In the genomic region with DNA sequence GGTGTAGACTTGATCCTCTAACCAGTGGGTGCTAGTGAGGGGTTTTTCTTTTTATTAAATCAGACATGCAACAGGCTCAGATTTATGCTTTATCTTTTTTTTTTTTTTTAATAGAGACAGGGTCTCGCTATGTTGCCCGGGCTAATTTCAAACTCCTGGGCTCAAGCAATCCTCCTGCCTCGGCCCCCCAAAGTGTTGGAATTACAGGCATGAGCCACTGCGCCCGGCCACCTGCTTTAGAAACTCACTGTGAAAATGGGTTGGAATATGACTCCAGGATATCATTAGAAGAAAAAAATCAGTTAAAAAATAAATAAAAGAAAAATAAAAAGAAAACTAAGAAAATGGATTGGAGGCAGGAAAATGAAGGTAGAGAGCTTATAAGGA, we compare ENCODE assay signal across 15 cellular contexts. TPM values are rescaled to one million over a fixed set of nuclear protein-coding genes. Genes with fewer than 3 reads are reported as not detected.
DNase-seq lines count a peak whose midpoint lies in the region; ATAC-seq and TF ChIP-seq lines count a peak whose summit lies in the region.
"Had no signal": no experiment of that assay in that cellular context is flagged by ENCODE, and none has a peak within 500 bp of the region (broad histone marks: within the 10 kb centered on the region; RNA-seq: fewer than 3 reads in every experiment).

No MANE protein-coding gene starts in this region.

- no peak overlapping the region for H3K9ac ChIP-seq in mammary epithelial cell (ENCODE audit: insufficient read depth, low read length)
- H3K9ac ChIP-seq: BLaER1 treated with 17β-estradiol and CSF1 and Interleukin-3, amounts not matched to agents 10 nM and 100 nM had no signal

- H3K4me2 ChIP-seq in mammary epithelial cell (ENCODE audit: insufficient read depth, low read depth, low read length), result no peak overlapping the region
- H3K4me2 ChIP-seq: BLaER1 treated with 17β-estradiol and CSF1 and Interleukin-3, amounts not matched to agents 10 nM and 100 nM had no signal

- H3K4me1 Mint-ChIP-seq in MCF 10A (ENCODE audit: insufficient read depth, unreplicated experiment), result peaks cover 38% of the 10 kb centered on the region
- peaks cover 17% of the 10 kb centered on the region for H3K4me1 Mint-ChIP-seq in activated T-helper 2 cell treated with anti-CD3 and anti-CD28 coated beads, Interferon-gamma antibody, Interleukin-2, Interleukin-4, amounts not matched to agents 10 μg/mL and 5 μg/mL and 100 μg/mL, durations not matched to agents 14 hours and 24 hours and 36 hours (ENCODE audit: low read depth)
- H3K4me1 Mint-ChIP-seq: nephron progenitor cell had no signal

- no TSS peak for BruUV-seq in MCF 10A (replicated peaks; lab: Mats Ljungman, UMichigan)
- BruUV-seq in mammary epithelial cell (replicated peaks; lab: Mats Ljungman, UMichigan), result no TSS peak

- H3K36me3 ChIP-seq in mammary epithelial cell (ENCODE audit: insufficient read depth, low read length), result peaks cover 12% of the 10 kb centered on the region
- H3K36me3 ChIP-seq in esophagus squamous epithelium, result peaks cover 18 to 96% (median 31%) of the 10 kb centered on the region in 3 donors
- H3K36me3 ChIP-seq in prostate gland, result peaks cover 4 to 5% of the 10 kb centered on the region in 2 donors
- peaks cover 17 to 90% (median 24%) of the 10 kb centered on the region in 3 donors for H3K36me3 ChIP-seq in tibial nerve
- H3K36me3 ChIP-seq in MG63, result peaks cover 22% of the 10 kb centered on the region

- H3K4me1 ChIP-seq in mammary epithelial cell (ENCODE audit: insufficient read depth, low read length) (peaks cover 13% of the 10 kb centered on the region), esophagus squamous epithelium (peaks cover 7 to 99% (median 49%) of the 10 kb centered on the region in 3 donors), prostate gland (replicated peaks) (no peaks in the 10 kb centered on the region), tibial nerve (peaks cover 0 to 96% (median 31%) of the 10 kb centered on the region in 4 donors)

- intact Hi-C loops in MCF 10A (cut with micrococcal nuclease) (no loop called here), mammary epithelial cell (cut with micrococcal nuclease) (no loop called here), esophagus squamous epithelium (cut with DNase I) (no loop called here), prostate gland (cut with DNase I) (loop anchor here (5.0 kb wide), 2 partner anchors 42 to 107 kb away; no protein-coding TSS in a partner anchor)
- intact Hi-C loops in activated T-helper 2 cell treated with anti-CD3 and anti-CD28 coated beads, Interferon-gamma antibody, Interleukin-2, Interleukin-4, amounts not matched to agents 10 μg/mL and 5 μg/mL and 100 μg/mL, durations not matched to agents 14 hours and 24 hours and 36 hours (cut with micrococcal nuclease), result no loop called here

- no peak for DNase-seq in MCF 10A (ENCODE audit: unreplicated experiment)
- no peak for DNase-seq in mammary epithelial cell
- DNase-seq in esophagus squamous epithelium (lab: John Stamatoyannopoulos, UW), result no peak
- no peak for DNase-seq in prostate gland (ENCODE audit: low spot score)
- DNase-seq in tibial nerve (ENCODE audit: low spot score in 2 of 2), result no peak
- DNase-seq in MG63, result no peak
- DNase-seq in activated T-helper 2 cell treated with anti-CD3 and anti-CD28 coated beads, Interferon-gamma antibody, Interleukin-2, Interleukin-4, amounts not matched to agents 10 μg/mL and 5 μg/mL and 100 μg/mL, durations not matched to agents 14 hours and 24 hours and 36 hours (ENCODE audit: low spot score), result no peak
- DNase-seq: cortex of kidney had no signal

- H4K20me1 ChIP-seq in mammary epithelial cell (ENCODE audit: insufficient read depth, low read length), result no peaks in the 10 kb centered on the region

- POLR2A ChIA-PET in MCF 10A (lab: Yijun Ruan, JAX), result interaction anchor here (0.6 to 6.8 kb wide), 14 partner anchors 13 to 119 kb away, joined by 3 to 96 read pairs (median 5); a partner anchor contains a TSS

- H2AFZ ChIP-seq in mammary epithelial cell (ENCODE audit: low read depth, low read length), result no peak overlapping the region

- H3K9me3 ChIP-seq in mammary epithelial cell (replicated peaks; ENCODE audit: insufficient read depth, low read length) (no peaks in the 10 kb centered on the region), esophagus squamous epithelium (no peaks in the 10 kb centered on the region), prostate gland (no peaks in the 10 kb centered on the region), tibial nerve (no peaks in the 10 kb centered on the region), MG63 (peaks cover 5% of the 10 kb centered on the region; the same call in 1 of the 2 replicates)
- H3K9me3 ChIP-seq: BLaER1 treated with 17β-estradiol and CSF1 and Interleukin-3, amounts not matched to agents 10 nM and 100 nM had no signal

- H3K27me3 ChIP-seq in mammary epithelial cell (ENCODE audit: insufficient read depth, low read length) (no peaks in the 10 kb centered on the region), esophagus squamous epithelium (no peaks in the 10 kb centered on the region), prostate gland (replicated peaks; ENCODE audit: insufficient read depth) (no peaks in the 10 kb centered on the region), tibial nerve (no peaks in the 10 kb centered on the region), MG63 (no peaks in the 10 kb centered on the region)
- H3K27me3 ChIP-seq: BLaER1 treated with 17β-estradiol and CSF1 and Interleukin-3, amounts not matched to agents 10 nM and 100 nM had no signal

- no peak overlapping the region for H3K4me3 Mint-ChIP-seq in MCF 10A (ENCODE audit: unreplicated experiment)
- no peak overlapping the region for H3K4me3 Mint-ChIP-seq in activated T-helper 2 cell treated with anti-CD3 and anti-CD28 coated beads, Interferon-gamma antibody, Interleukin-2, Interleukin-4, amounts not matched to agents 10 μg/mL and 5 μg/mL and 100 μg/mL, durations not matched to agents 14 hours and 24 hours and 36 hours (ENCODE audit: low read depth)
- H3K4me3 Mint-ChIP-seq: activated CD4-positive, alpha-beta memory T cell treated with anti-CD3 and anti-CD28 coated beads for 36 hours; activated naive CD4-positive, alpha-beta T cell treated with anti-CD3 and anti-CD28 coated beads, Interleukin-2, amount 10 ng/mL, durations not matched to agents 7 days and 5 days; nephron progenitor cell; stimulated activated naive CD8-positive, alpha-beta T cell treated with anti-CD3 and anti-CD28 coated beads, Interleukin-15, Interleukin-2, amounts not matched to agents 100 ng/mL and 50 ng/mL, for 24 hours had no signal

- no peak overlapping the region for H3K27ac ChIP-seq in mammary epithelial cell (ENCODE audit: insufficient read depth, low read depth, low read length)
- H3K27ac ChIP-seq in esophagus squamous epithelium, result peak overlapping the region; percentile 79 to 95 (median 88)
- H3K27ac ChIP-seq in prostate gland, result peak overlapping the region; percentile 56 to 94
- peak overlapping the region; percentile 53 to 89 (median 76) for H3K27ac ChIP-seq in tibial nerve
- H3K27ac ChIP-seq: 22Rv1; BLaER1 treated with 17β-estradiol and CSF1 and Interleukin-3, amounts not matched to agents 10 nM and 100 nM had no signal

- TF ChIP-seq CTCF in MCF 10A (IDR thresholded peaks at IDR 0.05; ENCODE audit: unreplicated experiment), result no peak
- no peak for TF ChIP-seq CTCF in mammary epithelial cell (conservative IDR thresholded peaks at IDR 0.05 in 1 of 2, IDR thresholded peaks at IDR 0.05 in 1 of 2; ENCODE audit: extremely low read depth in 1 of 2, insufficient read depth in 1 of 2, low read depth in 1 of 2, low read length in 2 of 2)
- no peak for TF ChIP-seq CTCF in esophagus squamous epithelium (IDR thresholded peaks at IDR 0.05)
- TF ChIP-seq CTCF in prostate gland (IDR thresholded peaks at IDR 0.05), result no peak
- no peak for TF ChIP-seq CTCF in tibial nerve (IDR thresholded peaks at IDR 0.05)

- 95% methylated on average over 4 of the region's 5 CpGs for WGBS in mammary epithelial cell (ENCODE audit: low coverage, missing lambda C conversion rate)
- WGBS in esophagus squamous epithelium, 2 donors, result 91 to 93% methylated on average over 3 to 5 of the region's 5 CpGs
- 86% methylated on average over 5 of the region's 5 CpGs for WGBS in prostate gland
- 76 to 77% methylated on average over 5 of the region's 5 CpGs for WGBS in tibial nerve, 2 donors

- dilution Hi-C loops in mammary epithelial cell (cut with HindIII; ENCODE audit: low sequenced_read_pairs), result no loop called here

- H3K4me3 ChIP-seq in mammary epithelial cell (replicated peaks in 1 of 3; ENCODE audit: insufficient read depth in 1 of 3, low read depth in 2 of 3, low read length in 3 of 3), result no peak overlapping the region
- H3K4me3 ChIP-seq in esophagus squamous epithelium, result no peak overlapping the region
- no peak overlapping the region for H3K4me3 ChIP-seq in prostate gland
- H3K4me3 ChIP-seq in tibial nerve, result no peak overlapping the region
- H3K4me3 ChIP-seq in MG63, result no peak overlapping the region
- H3K4me3 ChIP-seq: BLaER1 treated with 17β-estradiol and CSF1 and Interleukin-3, amounts not matched to agents 10 nM and 100 nM had no signal

- no peaks in the 10 kb centered on the region for H3K27me3 Mint-ChIP-seq in MCF 10A (ENCODE audit: insufficient read depth, unreplicated experiment)
- H3K27me3 Mint-ChIP-seq in activated T-helper 2 cell treated with anti-CD3 and anti-CD28 coated beads, Interferon-gamma antibody, Interleukin-2, Interleukin-4, amounts not matched to agents 10 μg/mL and 5 μg/mL and 100 μg/mL, durations not matched to agents 14 hours and 24 hours and 36 hours (ENCODE audit: low read depth), result no peaks in the 10 kb centered on the region
- H3K27me3 Mint-ChIP-seq: activated CD4-positive, alpha-beta memory T cell treated with anti-CD3 and anti-CD28 coated beads for 36 hours; activated naive CD4-positive, alpha-beta T cell treated with anti-CD3 and anti-CD28 coated beads, Interleukin-2, amount 10 ng/mL, durations not matched to agents 7 days and 5 days; stimulated activated naive CD8-positive, alpha-beta T cell treated with anti-CD3 and anti-CD28 coated beads, Interleukin-15, Interleukin-2, amounts not matched to agents 100 ng/mL and 50 ng/mL, for 24 hours had no signal

- H3K36me3 Mint-ChIP-seq in MCF 10A (ENCODE audit: insufficient read depth, unreplicated experiment), result peaks cover 44% of the 10 kb centered on the region
- peaks cover 4% of the 10 kb centered on the region for H3K36me3 Mint-ChIP-seq in activated T-helper 2 cell treated with anti-CD3 and anti-CD28 coated beads, Interferon-gamma antibody, Interleukin-2, Interleukin-4, amounts not matched to agents 10 μg/mL and 5 μg/mL and 100 μg/mL, durations not matched to agents 14 hours and 24 hours and 36 hours (ENCODE audit: low read depth)
- H3K36me3 Mint-ChIP-seq: activated CD4-positive, alpha-beta memory T cell treated with anti-CD3 and anti-CD28 coated beads for 36 hours had no signal

- no peaks in the 10 kb centered on the region for H3K79me2 ChIP-seq in mammary epithelial cell (ENCODE audit: insufficient read depth, low read length)

- no peak for TF ChIP-seq EP300 in tibial nerve (IDR thresholded peaks at IDR 0.05)

- ATAC-seq in HG03097 (IDR thresholded peaks at IDR 0.05; ENCODE audit: low FRiP score, unreplicated experiment), result no peak

- CTCF ChIA-PET in MCF 10A (lab: Yijun Ruan, JAX), result interaction anchor here (0.5 to 6.5 kb wide), 66 partner anchors 8 to 545 kb away, joined by 3 to 152 read pairs (median 5); a partner anchor contains a TSS
- CTCF ChIA-PET in mammary epithelial cell (lab: Charles Lee; ENCODE audit: low non-redundant PET), result interaction anchor here (0.6 to 1.4 kb wide), 3 partner anchors 41 to 83 kb away, joined by 3 to 19 read pairs (median 4); no protein-coding TSS in a partner anchor

- no peak for TF ChIP-seq POLR2A in esophagus squamous epithelium (IDR thresholded peaks at IDR 0.05)
- TF ChIP-seq POLR2A in prostate gland (IDR thresholded peaks at IDR 0.05), result no peak
- TF ChIP-seq POLR2A in tibial nerve (IDR thresholded peaks at IDR 0.05), result no peak

- in situ Hi-C loops in mammary epithelial cell (cut with MboI; ENCODE audit: low sequenced_read_pairs in 2 of 2), result loop anchor here in 1 of 2 donors (10.0 kb wide), 1 partner anchor 105 kb away; no protein-coding TSS in a partner anchor

- no peaks in the 10 kb centered on the region for H3K9me3 Mint-ChIP-seq in MCF 10A (ENCODE audit: unreplicated experiment)
- H3K9me3 Mint-ChIP-seq in activated T-helper 2 cell treated with anti-CD3 and anti-CD28 coated beads, Interferon-gamma antibody, Interleukin-2, Interleukin-4, amounts not matched to agents 10 μg/mL and 5 μg/mL and 100 μg/mL, durations not matched to agents 14 hours and 24 hours and 36 hours, result no peaks in the 10 kb centered on the region
- H3K9me3 Mint-ChIP-seq: activated CD4-positive, alpha-beta memory T cell treated with anti-CD3 and anti-CD28 coated beads for 36 hours; activated naive CD4-positive, alpha-beta T cell treated with anti-CD3 and anti-CD28 coated beads, Interleukin-2, amount 10 ng/mL, durations not matched to agents 7 days and 5 days; nephron progenitor cell; stimulated activated naive CD8-positive, alpha-beta T cell treated with anti-CD3 and anti-CD28 coated beads, Interleukin-15, Interleukin-2, amounts not matched to agents 100 ng/mL and 50 ng/mL, for 24 hours had no signal

- H3K27ac Mint-ChIP-seq in MCF 10A (ENCODE audit: low read depth, unreplicated experiment), result peak overlapping the region; percentile 25
- no peak overlapping the region for H3K27ac Mint-ChIP-seq in activated T-helper 2 cell treated with anti-CD3 and anti-CD28 coated beads, Interferon-gamma antibody, Interleukin-2, Interleukin-4, amounts not matched to agents 10 μg/mL and 5 μg/mL and 100 μg/mL, durations not matched to agents 14 hours and 24 hours and 36 hours
- H3K27ac Mint-ChIP-seq: activated CD4-positive, alpha-beta memory T cell treated with anti-CD3 and anti-CD28 coated beads for 36 hours; activated naive CD4-positive, alpha-beta T cell treated with anti-CD3 and anti-CD28 coated beads, Interleukin-2, amount 10 ng/mL, durations not matched to agents 7 days and 5 days; nephron progenitor cell; stimulated activated naive CD8-positive, alpha-beta T cell treated with anti-CD3 and anti-CD28 coated beads, Interleukin-15, Interleukin-2, amounts not matched to agents 100 ng/mL and 50 ng/mL, for 24 hours had no signal

RNA-seq across cellular contexts. Expression of a gene that starts 50.7 kb away (rescaled TPM):
- total RNA-seq in MCF 10A (2022) (200 and 231 TPM in 2 replicates), mammary epithelial cell (100 to 1,000 TPM in 1 of 2 donors, 10 to 100 TPM in 1; 80.3 to 124 TPM), esophagus squamous epithelium (100 to 1,000 TPM in 2 of 4 donors, 10 to 100 TPM in 2; 43.7 to 169 (median 119) TPM), prostate gland (10 to 100 TPM; 64.3 to 85.1 TPM), tibial nerve (100 to 1,000 TPM; 164 to 310 (median 232) TPM)
- 71.7 TPM for polyA plus RNA-seq in mammary epithelial cell
- polyA minus RNA-seq in mammary epithelial cell, result 41.9 TPM
- total RNA-seq in MG63 (2014; rRNA removed; shearing (Covaris generic); ENCODE audit: low replicate concordance), result 108 and 114 TPM in 2 replicates
- 18.9 and 21.0 TPM in 2 replicates for total RNA-seq in activated T-helper 2 cell treated with anti-CD3 and anti-CD28 coated beads, Interferon-gamma antibody, Interleukin-2, Interleukin-4, amounts not matched to agents 10 μg/mL and 5 μg/mL and 100 μg/mL, durations not matched to agents 14 hours and 24 hours and 36 hours

RNA-seq across cellular contexts. Expression of a gene that starts 51.4 kb away (rescaled TPM):
- total RNA-seq in MCF 10A (2022), result 21.9 and 24.9 TPM in 2 replicates
- 100 to 1,000 TPM; 196 to 723 TPM for total RNA-seq in mammary epithelial cell
- 462 TPM for polyA plus RNA-seq in mammary epithelial cell
- 325 TPM for polyA minus RNA-seq in mammary epithelial cell
- 1,000 to 10,000 TPM in 2 of 4 donors, 100 to 1,000 TPM in 2; 287 to 1,151 (median 926) TPM for total RNA-seq in esophagus squamous epithelium
- total RNA-seq in prostate gland, result 100 to 1,000 TPM; 390 to 690 TPM
- 1,000 to 10,000 TPM; 1,899 to 6,678 (median 4,539) TPM for total RNA-seq in tibial nerve
- total RNA-seq in MG63 (2014; rRNA removed; shearing (Covaris generic); ENCODE audit: low replicate concordance), result 59.8 and 75.0 TPM in 2 replicates
- 1.1 and 1.9 TPM in 2 replicates for total RNA-seq in activated T-helper 2 cell treated with anti-CD3 and anti-CD28 coated beads, Interferon-gamma antibody, Interleukin-2, Interleukin-4, amounts not matched to agents 10 μg/mL and 5 μg/mL and 100 μg/mL, durations not matched to agents 14 hours and 24 hours and 36 hours
